ENCODE assay signal across 1 cellular context in genomic region chr5:172676914-172677475, GRCh38.
TF ChIP-seq lines count a peak whose summit lies in the region.

No MANE protein-coding gene starts in this region.

TF ChIP-seq in GM23338, 12 proteins besides CTCF, POLR2A, EP300 and RAD21 (continued from another document):
- TF ChIP-seq REST (IDR thresholded peaks at IDR 0.05; ENCODE audit: unreplicated experiment) (no peak), POLR2AphosphoS5 (IDR thresholded peaks at IDR 0.05; ENCODE audit: low read depth) (no peak), CREB1 (CRISPR knock-in tag; IDR thresholded peaks at IDR 0.05; ENCODE audit: low read depth) (no peak), JUNB (IDR thresholded peaks at IDR 0.05; ENCODE audit: unreplicated experiment) (no peak)
